In the genomic region with DNA sequence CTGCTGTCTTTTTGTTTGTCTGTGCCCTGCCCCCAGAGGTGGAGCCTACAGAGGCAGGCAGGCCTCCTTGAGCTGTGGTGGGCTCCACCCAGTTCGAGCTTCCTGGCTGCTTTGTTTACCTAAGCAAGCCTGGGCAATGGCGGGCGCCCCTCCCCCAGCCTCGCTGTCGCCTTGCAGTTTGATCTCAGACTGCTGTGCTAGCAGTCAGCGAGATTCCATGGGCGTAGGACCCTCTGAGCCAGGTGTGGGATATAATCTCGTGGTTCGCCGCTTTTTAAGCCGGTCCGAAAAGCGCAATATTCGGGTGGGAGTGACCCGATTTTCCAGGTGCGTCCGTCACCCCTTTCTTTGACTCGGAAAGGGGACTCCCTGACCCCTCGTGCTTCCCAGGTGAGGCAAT, we compare ENCODE assay signal across 9 cellular contexts. TPM values are rescaled to one million over a fixed set of nuclear protein-coding genes. Genes with fewer than 3 reads are reported as not detected.
DNase-seq lines count a peak whose midpoint lies in the region; ATAC-seq and TF ChIP-seq lines count a peak whose summit lies in the region.
"Not testable (repeated sequence)": the region's sequence is repeated elsewhere in the genome, so short reads cannot be mapped to it uniquely, and the experiment has no call there.
"Had no signal": no experiment of that assay in that cellular context is flagged by ENCODE, and none has a peak within 500 bp of the region (broad histone marks: within the 10 kb centered on the region; RNA-seq: fewer than 3 reads in every experiment).

No MANE protein-coding gene starts in this region.

- H3K27me3 Mint-ChIP-seq in chondrocyte (ENCODE audit: low read depth); neural crest cell (ENCODE audit: low read depth): not testable (repeated sequence)

- not testable (repeated sequence) for H3K9me3 Mint-ChIP-seq in chondrocyte (ENCODE audit: low read depth); neural crest cell

- not testable (repeated sequence) for ATAC-seq in left ventricle myocardium superior

- H3K9ac ChIP-seq in ES-I3 (ENCODE audit: low read depth, low read length) = peak overlapping the region; percentile 68
- H3K9ac ChIP-seq in HUES6 (ENCODE audit: low read length) = peak overlapping the region; percentile 90
- H3K9ac ChIP-seq in iPS-15b (ENCODE audit: low read depth, low read length); smooth muscle cell (ENCODE audit: low read depth): not testable (repeated sequence)

- not testable (repeated sequence) for H3K27ac Mint-ChIP-seq in chondrocyte (ENCODE audit: unreplicated experiment)
- H3K27ac Mint-ChIP-seq in neural crest cell (ENCODE audit: unreplicated experiment) = peak overlapping the region; percentile 23

- intact Hi-C loops in left ventricle myocardium superior (cut with micrococcal nuclease) = not testable (repeated sequence)

- H3K36me3 Mint-ChIP-seq in chondrocyte (ENCODE audit: low read depth); neural crest cell (ENCODE audit: low read depth): not testable (repeated sequence)

- H3F3A ChIP-seq in smooth muscle cell (ENCODE audit: low read depth) = not testable (repeated sequence)

- 33% methylated on average over 19 of the region's 19 CpGs for whole genome bisulfite sequencing in smooth muscle cell (ENCODE audit: low lambda C conversion rate)

- not testable (repeated sequence) for H4K20me1 ChIP-seq in smooth muscle cell (ENCODE audit: low read depth)

- not testable (repeated sequence) for H2AFZ ChIP-seq in smooth muscle cell (ENCODE audit: low read depth)

- H3K27ac ChIP-seq in HUES6 (ENCODE audit: low read depth, low read length) (peak overlapping the region; percentile 77), smooth muscle cell (ENCODE audit: low read depth) (peak overlapping the region; percentile 43)

- peak overlapping the region; percentile 70 for H3K4me3 ChIP-seq in HUES6 (ENCODE audit: low read depth, low read length)
- H3K4me3 ChIP-seq in iPS-15b (ENCODE audit: low read depth, low read length) = peak overlapping the region; percentile 59
- H3K4me3 ChIP-seq in smooth muscle cell = peak overlapping the region; percentile 41

- not testable (repeated sequence) for DNase-seq in chondrocyte (ENCODE audit: low spot score); neural crest cell (ENCODE audit: low read depth, low spot score); smooth muscle cell (lab: John Stamatoyannopoulos, UW; ENCODE audit: unreplicated experiment)
- DNase-seq in left ventricle myocardium superior = peak; percentile 17

- not testable (repeated sequence) for H3K79me2 ChIP-seq in smooth muscle cell (ENCODE audit: low read depth)

- peak overlapping the region; percentile 70 for H3K4me2 ChIP-seq in smooth muscle cell

- H3K4me3 Mint-ChIP-seq in chondrocyte (ENCODE audit: unreplicated experiment) = peak overlapping the region; percentile 21
- H3K4me3 Mint-ChIP-seq in neural crest cell = peak overlapping the region; percentile 83

- not testable (repeated sequence) for H3K36me3 ChIP-seq in ES-I3 (ENCODE audit: insufficient read depth, low read length); HUES6 (ENCODE audit: control insufficient read depth, insufficient read depth, low read length); iPS-15b (ENCODE audit: control insufficient read depth, insufficient read depth, low read length); smooth muscle cell (ENCODE audit: low read depth)

- H3K9me3 ChIP-seq in ES-I3 (ENCODE audit: control insufficient read depth, insufficient read depth, low read length); HUES6 (ENCODE audit: control insufficient read depth, insufficient read depth, low read depth, low read length); iPS-15b (ENCODE audit: control insufficient read depth, insufficient read depth, low read length); smooth muscle cell (replicated peaks; ENCODE audit: low read depth): not testable (repeated sequence)

- not testable (repeated sequence) for H3K4me1 ChIP-seq in ES-I3 (ENCODE audit: insufficient read depth, low read length); iPS-15b (ENCODE audit: control insufficient read depth, insufficient read depth, low read length); smooth muscle cell (ENCODE audit: low read depth)
- peaks cover 13% of the 10 kb centered on the region for H3K4me1 ChIP-seq in HUES6 (ENCODE audit: control insufficient read depth, insufficient read depth, low read length)

- H3K4me1 Mint-ChIP-seq in chondrocyte (ENCODE audit: low read depth); neural crest cell: not testable (repeated sequence)

- TF ChIP-seq CTCF in chondrocyte (IDR thresholded peaks at IDR 0.05); neural crest cell (conservative IDR thresholded peaks at IDR 0.05); smooth muscle cell (IDR thresholded peaks at IDR 0.05; ENCODE audit: borderline replicate concordance, insufficient read depth, poor library complexity, severe bottlenecking): not testable (repeated sequence)

- not testable (repeated sequence) for H3K27me3 ChIP-seq in HUES6 (ENCODE audit: control insufficient read depth, insufficient read depth, low read length); iPS-15b (ENCODE audit: control insufficient read depth, insufficient read depth, low read length); smooth muscle cell (ENCODE audit: low read depth)

RNA-seq across cellular contexts. Expression of a gene that starts 42.4 kb away (rescaled TPM):
- total RNA-seq in chondrocyte = not detected in 3 replicates
- not detected for total RNA-seq in left ventricle myocardium superior
- not detected in 2 replicates for total RNA-seq in neural crest cell
- total RNA-seq in smooth muscle cell = not detected in 2 replicates
- 0.13 TPM in 1 of 2 replicates, not detected in the other for polyA plus RNA-seq in smooth muscle cell
- total RNA-seq: Caco-2; CD8-positive, alpha-beta memory T cell had no signal
- polyA plus RNA-seq: CD8-positive, alpha-beta memory T cell had no signal
